Comparison of ENCODE assay signal across 15 cellular contexts in genomic region chr6:111685058-111685457, GRCh38.
DNase-seq lines count a peak whose midpoint lies in the region; ATAC-seq and TF ChIP-seq lines count a peak whose summit lies in the region.
"Had no signal": no experiment of that assay in that cellular context is flagged by ENCODE, and none has a peak within 500 bp of the region (broad histone marks: within the 10 kb centered on the region; RNA-seq: fewer than 3 reads in every experiment).

No MANE protein-coding gene starts in this region.

- H3K79me2 ChIP-seq in parathyroid adenoma: no peaks in the 10 kb centered on the region

- no peaks in the 10 kb centered on the region for H3K27me3 ChIP-seq in BLaER1 treated with 17β-estradiol and CSF1 and Interleukin-3, amounts not matched to agents 10 nM and 100 nM
- H3K27me3 ChIP-seq in endodermal cell (ENCODE audit: control insufficient read depth, insufficient read depth, low read length, poor library complexity, severe bottlenecking): no peaks in the 10 kb centered on the region
- no peaks in the 10 kb centered on the region for H3K27me3 ChIP-seq in parathyroid adenoma (ENCODE audit: control insufficient read depth, insufficient read depth, low read length)
- no peaks in the 10 kb centered on the region for H3K27me3 ChIP-seq in left lung

- peaks cover 75 to 99% (median 90%) of the 10 kb centered on the region in 11 experiments for H3K36me3 ChIP-seq in BLaER1 treated with 17β-estradiol and CSF1 and Interleukin-3, amounts not matched to agents 10 nM and 100 nM
- H3K36me3 ChIP-seq in endodermal cell (ENCODE audit: control insufficient read depth, insufficient read depth, low read length): peaks cover 33% of the 10 kb centered on the region
- H3K36me3 ChIP-seq in parathyroid adenoma (ENCODE audit: control insufficient read depth, insufficient read depth, low read length): no peaks in the 10 kb centered on the region
- H3K36me3 ChIP-seq in left lung: peaks cover 0 to 24% of the 10 kb centered on the region in 2 donors

- no peak for ATAC-seq in left lung

- WGBS in endodermal cell (ENCODE audit: insufficient coverage in 1 of 2, insufficient read length in 1 of 2), 2 experiments: 94 to 97% methylated on average over 6 to 7 of the region's 7 CpGs

- H3K4me3 ChIP-seq in BLaER1 treated with 17β-estradiol and CSF1 and Interleukin-3, amounts not matched to agents 10 nM and 100 nM: no peak overlapping the region
- H3K4me3 ChIP-seq in endodermal cell (ENCODE audit: low read length): no peak overlapping the region
- H3K4me3 ChIP-seq in parathyroid adenoma (ENCODE audit: low read depth, low read length): no peak overlapping the region
- H3K4me3 ChIP-seq in left lung: no peak overlapping the region

- H3K36me3 Mint-ChIP-seq in endodermal cell (ENCODE audit: low read depth): peaks cover 46% of the 10 kb centered on the region

- intact Hi-C loops in left lung (cut with DNase I): no loop called here

- 0 out of 22 replicates have a peak overlapping the region, but pooled peaks of 1 of the 11 experiments have one; percentile 16 for H3K27ac ChIP-seq in BLaER1 treated with 17β-estradiol and CSF1 and Interleukin-3, amounts not matched to agents 10 nM and 100 nM
- H3K27ac ChIP-seq in endodermal cell (ENCODE audit: low read depth, low read length) (peak overlapping the region; percentile 95), parathyroid adenoma (peak overlapping the region; percentile 22), left lung (peak overlapping the region in 1 of 2 donors; percentile 63)

- peaks cover 0 to 51% (median 40%) of the 10 kb centered on the region in 10 experiments; a peak in 16 of 20 replicates for H3K4me1 ChIP-seq in BLaER1 treated with 17β-estradiol and CSF1 and Interleukin-3, amounts not matched to agents 10 nM and 100 nM
- H3K4me1 ChIP-seq in endodermal cell (ENCODE audit: control insufficient read depth, insufficient read depth, low read length): no peaks in the 10 kb centered on the region
- peaks cover 23% of the 10 kb centered on the region for H3K4me1 ChIP-seq in parathyroid adenoma
- H3K4me1 ChIP-seq in left lung: peaks cover 6 to 19% of the 10 kb centered on the region in 2 donors

- no peak for TF ChIP-seq CTCF in endodermal cell (conservative IDR thresholded peaks at IDR 0.05)
- TF ChIP-seq CTCF in parathyroid adenoma (IDR thresholded peaks at IDR 0.05): no peak
- TF ChIP-seq CTCF in left lung (IDR thresholded peaks at IDR 0.05): no peak

- no peaks in the 10 kb centered on the region for H3K9me3 ChIP-seq in BLaER1 treated with 17β-estradiol and CSF1 and Interleukin-3, amounts not matched to agents 10 nM and 100 nM (replicated peaks in 1 of 11)
- H3K9me3 ChIP-seq in endodermal cell (ENCODE audit: control insufficient read depth, low read length) (no peaks in the 10 kb centered on the region), parathyroid adenoma (ENCODE audit: control insufficient read depth, low read length) (no peaks in the 10 kb centered on the region), left lung (no peaks in the 10 kb centered on the region)

- peak overlapping the region in 8 of 11 experiments; percentile 15 to 62 (median 44); a peak in 13 of 22 replicates for H3K4me2 ChIP-seq in BLaER1 treated with 17β-estradiol and CSF1 and Interleukin-3, amounts not matched to agents 10 nM and 100 nM
- no peak overlapping the region for H3K4me2 ChIP-seq in parathyroid adenoma (ENCODE audit: low read length)

- no peak overlapping the region for H3K27ac Mint-ChIP-seq in endodermal cell
- H3K27ac Mint-ChIP-seq: memory B cell had no signal

- H3K27me3 Mint-ChIP-seq in endodermal cell (ENCODE audit: insufficient read depth): no peaks in the 10 kb centered on the region
- H3K27me3 Mint-ChIP-seq: activated CD4-positive, alpha-beta T cell treated with anti-CD3 and anti-CD28 coated beads, Interleukin-2, amount 10 ng/mL, durations not matched to agents 7 days and 5 days; memory B cell had no signal

- H4K20me1 ChIP-seq in BLaER1 treated with 17β-estradiol and CSF1 and Interleukin-3, amounts not matched to agents 10 nM and 100 nM: no peaks in the 10 kb centered on the region; a peak in 2 of 22 replicates

- no peaks in the 10 kb centered on the region for H3K9me3 Mint-ChIP-seq in endodermal cell
- H3K9me3 Mint-ChIP-seq: activated CD4-positive, alpha-beta T cell treated with anti-CD3 and anti-CD28 coated beads, Interleukin-2, amount 10 ng/mL, durations not matched to agents 7 days and 5 days had no signal

- H3K4me1 Mint-ChIP-seq in endodermal cell: peaks cover 22% of the 10 kb centered on the region

- DNase-seq in DMS153 treated with DMSO at 0.1 percent for 48 hours (lab: John Stamatoyannopoulos, UW; ENCODE audit: unreplicated experiment) (peak; percentile 15), endodermal cell (no peak), HT-29 (ENCODE audit: low spot score) (no peak), GM19238 (ENCODE audit: insufficient read length, low spot score) (no peak), left lung (no peak)
- no peak for DNase-seq in activated CD4-positive, CD25-positive, alpha-beta regulatory T cell (lab: John Stamatoyannopoulos, UW)
- DNase-seq: activated CD4-positive, alpha-beta T cell treated with anti-CD3 and anti-CD28 coated beads, Interleukin-2, amount 10 ng/mL, durations not matched to agents 7 days and 5 days; activated naive CD4-positive, alpha-beta T cell treated with Interleukin-2 at 50 U/mL for 16 hours; GDM1; hypothalamus; NCI-H526; RPMI8226 had no signal

- no peak overlapping the region for H3K4me3 Mint-ChIP-seq in endodermal cell
- H3K4me3 Mint-ChIP-seq: activated CD4-positive, alpha-beta T cell treated with anti-CD3 and anti-CD28 coated beads, Interleukin-2, amount 10 ng/mL, durations not matched to agents 7 days and 5 days; memory B cell had no signal

- H2AFZ ChIP-seq in parathyroid adenoma: no peak overlapping the region

- H3K9ac ChIP-seq in BLaER1 treated with 17β-estradiol and CSF1 and Interleukin-3, amounts not matched to agents 10 nM and 100 nM: no peak overlapping the region
- no peak overlapping the region for H3K9ac ChIP-seq in endodermal cell (ENCODE audit: extremely low read depth, low read length, poor library complexity, severe bottlenecking)
- H3K9ac ChIP-seq in parathyroid adenoma: no peak overlapping the region
